ENCODE assay signal across 12 cellular contexts in genomic region chr12:22729898-22730443, GRCh38.
A peak's percentile ranks its signal among the peaks of the same experiment; 100 is the strongest.
DNase-seq lines count a peak whose midpoint lies in the region; ATAC-seq and TF ChIP-seq lines count a peak whose summit lies in the region.
"Had no signal": no experiment of that assay in that cellular context is flagged by ENCODE, and none has a peak within 500 bp of the region (broad histone marks: within the 10 kb centered on the region; RNA-seq: fewer than 3 reads in every experiment).

No MANE protein-coding gene starts in this region.

- no peak for TF ChIP-seq EP300 in transverse colon (IDR thresholded peaks at IDR 0.05; ENCODE audit: low read depth)

- H3K9me3 ChIP-seq in transverse colon (no peaks in the 10 kb centered on the region), WERI-Rb-1 (ENCODE audit: severe bottlenecking) (no peaks in the 10 kb centered on the region)

- 53 to 57% methylated on average over 3 of the region's 3 CpGs for WGBS in transverse colon (ENCODE audit: low coverage in 1 of 2), 2 donors

- H3K36me3 ChIP-seq in transverse colon (no peaks in the 10 kb centered on the region), WERI-Rb-1 (no peaks in the 10 kb centered on the region)

- TF ChIP-seq POLR2A in NB4 (IDR thresholded peaks at IDR 0.05; ENCODE audit: extremely low read depth, insufficient read length) (no peak), transverse colon (IDR thresholded peaks at IDR 0.05) (no peak)

- ATAC-seq in HG03039 (IDR thresholded peaks at IDR 0.05; ENCODE audit: unreplicated experiment) = no peak

- H3K27ac ChIP-seq in transverse colon (peak overlapping the region in 2 of 4 donors; percentile 8 to 39), WERI-Rb-1 (no peak overlapping the region)

- TF ChIP-seq CTCF in NB4 (IDR thresholded peaks at IDR 0.05; ENCODE audit: low read depth, low read length) = no peak
- no peak for TF ChIP-seq CTCF in epithelial cell of proximal tubule (conservative IDR thresholded peaks at IDR 0.05; ENCODE audit: low read depth, low read length)
- TF ChIP-seq CTCF in transverse colon (IDR thresholded peaks at IDR 0.05) = no peak
- TF ChIP-seq CTCF in WERI-Rb-1 (IDR thresholded peaks at IDR 0.05; ENCODE audit: low read depth, low read length) = no peak

- intact Hi-C loops in transverse colon (cut with DNase I; ENCODE audit: low total_unique reads) = no loop called here

- no peaks in the 10 kb centered on the region for H3K4me1 ChIP-seq in transverse colon

- DNase-seq in AG08396 (ENCODE audit: low spot score) (peak; percentile 23), NB4 (ENCODE audit: low read depth) (peak; percentile 47), epithelial cell of proximal tubule (ENCODE audit: low read depth) (peak; percentile 94), myocyte (ENCODE audit: low read depth) (peak; percentile 78), transverse colon (no peak), C1 segment of cervical spinal cord (lab: John Stamatoyannopoulos, UW) (no peak), WERI-Rb-1 (no peak)
- DNase-seq: activated naive CD8-positive, alpha-beta T cell treated with anti-CD3 and anti-CD28 coated beads, Interleukin-2, amount 10 ng/mL, durations not matched to agents 7 days and 5 days; Calu3; immature natural killer cell; stimulated activated CD4-positive, alpha-beta T cell treated with anti-CD3 and anti-CD28 coated beads, Interleukin-4, amount 100 ng/mL, for 24 hours had no signal

- H3K27me3 ChIP-seq in transverse colon (no peaks in the 10 kb centered on the region), WERI-Rb-1 (ENCODE audit: insufficient read depth, low read depth, severe bottlenecking) (peaks cover 53% of the 10 kb centered on the region)

- H3K4me3 ChIP-seq in NB4 (ENCODE audit: low read depth, low read length) = no peak overlapping the region
- H3K4me3 ChIP-seq in epithelial cell of proximal tubule (ENCODE audit: low read depth, low read length) = peak overlapping the region; percentile 39
- no peak overlapping the region for H3K4me3 ChIP-seq in transverse colon
- no peak overlapping the region for H3K4me3 ChIP-seq in WERI-Rb-1 (ENCODE audit: low read depth, low read length)

- in situ Hi-C loops in transverse colon (cut with MboI; ENCODE audit: low pct_ligation_motif_present in 1 of 4, low pct_unique_long_range_greater_than_20kb in 1 of 4, low sequenced_read_pairs in 3 of 4) = no loop called here

Comparison
In these comparisons a context has a peak if more than half of its experiments do, and no peak if none do; other contexts are left out.
1. DNase-seq: peak in AG08396 (single experiment), NB4 (single experiment), epithelial cell of proximal tubule (single experiment) and myocyte (single experiment); none in transverse colon (single experiment), C1 segment of cervical spinal cord (0 of 14) and WERI-Rb-1 (single experiment).